9 cellular contexts compared by ENCODE assay signal in genomic region chr1:20152599-20152930, GRCh38. TPM values are rescaled to one million over a fixed set of nuclear protein-coding genes. Genes with fewer than 3 reads are reported as not detected.
DNase-seq lines count a peak whose midpoint lies in the region; ATAC-seq, FAIRE-seq and TF ChIP-seq lines count a peak whose summit lies in the region.
"Had no signal": no experiment of that assay in that cellular context is flagged by ENCODE, and none has a peak within 500 bp of the region (broad histone marks: within the 10 kb centered on the region; RNA-seq: fewer than 3 reads in every experiment).

No MANE protein-coding gene starts in this region.

- H3K36me3 Mint-ChIP-seq in naive thymus-derived CD8-positive, alpha-beta T cell: no peaks in the 10 kb centered on the region

- peak overlapping the region in 6 of 10 donors; percentile 72 to 88 (median 84) for H3K4me3 Mint-ChIP-seq in naive thymus-derived CD8-positive, alpha-beta T cell

- H3K4me3 ChIP-seq in BLaER1: peak overlapping the region; percentile 68
- no peak overlapping the region for H3K4me3 ChIP-seq in K562
- no peak overlapping the region for H3K4me3 ChIP-seq in uterus
- no peak overlapping the region for H3K4me3 ChIP-seq in prostate gland

- no peak for FAIRE-seq in K562 (lab: Jason Lieb, UNC)
- FAIRE-seq: kidney had no signal

- H3K79me2 ChIP-seq in K562 (ENCODE audit: control insufficient read depth, insufficient read depth, low read length): no peaks in the 10 kb centered on the region

- no peak for DNase-seq in K562 (ENCODE audit: extremely low read depth in 1 of 4, low spot score in 3 of 4)
- DNase-seq in naive thymus-derived CD8-positive, alpha-beta T cell: no peak
- DNase-seq in uterus: no peak
- DNase-seq in prostate gland (ENCODE audit: low spot score): no peak

- H3K27ac ChIP-seq in BLaER1 (peak overlapping the region; percentile 78), K562 (ENCODE audit: extremely low read depth, low read depth, low read length) (no peak overlapping the region), uterus (no peak overlapping the region), prostate gland (peak overlapping the region in 1 of 2 donors; percentile 30)

- POLR2A ChIA-PET in K562 (lab: Yijun Ruan, JAX): interaction anchor here (0.6 to 1.2 kb wide), 2 partner anchors 30 to 35 kb away, joined by 3 to 5 read pairs; no protein-coding TSS in a partner anchor
- POLR2A ChIA-PET in naive thymus-derived CD8-positive, alpha-beta T cell (lab: Charles Lee): no interaction called here

- TF ChIP-seq CTCF in K562 (IDR thresholded peaks at IDR 0.05 in 2 of 3, conservative IDR thresholded peaks at IDR 0.05 in 1 of 3; ENCODE audit: insufficient read depth in 2 of 3, low read depth in 1 of 3, low read length in 3 of 3): 0 out of 6 replicates have a peak, but pooled peaks of 1 of the 3 experiments have one; percentile 9
- no peak for TF ChIP-seq CTCF in uterus (IDR thresholded peaks at IDR 0.05)
- peak in 1 of 4 experiments; percentile 9 for TF ChIP-seq CTCF in prostate gland (IDR thresholded peaks at IDR 0.05)

- H3K9me3 ChIP-seq in BLaER1: peaks cover 27% of the 10 kb centered on the region
- no peaks in the 10 kb centered on the region for H3K9me3 ChIP-seq in K562 (replicated peaks; ENCODE audit: control insufficient read depth, insufficient read depth, low read depth, low read length)
- H3K9me3 ChIP-seq in uterus: no peaks in the 10 kb centered on the region
- no peaks in the 10 kb centered on the region for H3K9me3 ChIP-seq in prostate gland

- no TSS peak for BruUV-seq in K562 (replicated peaks; lab: Mats Ljungman, UMichigan)

- peaks cover 68% of the 10 kb centered on the region for H3K4me1 ChIP-seq in BLaER1
- peaks cover 0 to 26% of the 10 kb centered on the region in 2 experiments; a peak in 3 of 5 replicates for H3K4me1 ChIP-seq in K562 (replicated peaks in 1 of 2; ENCODE audit: control insufficient read depth in 2 of 2, insufficient read depth in 2 of 2, low read length in 2 of 2)
- no peaks in the 10 kb centered on the region for H3K4me1 ChIP-seq in uterus
- H3K4me1 ChIP-seq in prostate gland (replicated peaks): no peaks in the 10 kb centered on the region

- H3K4me1 Mint-ChIP-seq in naive thymus-derived CD8-positive, alpha-beta T cell: peaks cover 4 to 19% (median 10%) of the 10 kb centered on the region in 4 donors

- CTCF ChIA-PET in K562 (lab: Yijun Ruan, JAX; ENCODE audit: low intra/inter-chr PET ratio): interaction anchor here (0.5 to 3.0 kb wide), 5 partner anchors 52 to 401 kb away, joined by 3 to 24 read pairs (median 17); no protein-coding TSS in a partner anchor

- TF ChIP-seq POLR2A in K562 (conservative IDR thresholded peaks at IDR 0.05) (no peak), uterus (IDR thresholded peaks at IDR 0.05) (no peak), prostate gland (IDR thresholded peaks at IDR 0.05) (no peak)

- H3K27me3 Mint-ChIP-seq in naive thymus-derived CD8-positive, alpha-beta T cell: peaks cover 0 to 6% (median 0%) of the 10 kb centered on the region in 5 donors

- H3K27ac Mint-ChIP-seq in naive thymus-derived CD8-positive, alpha-beta T cell: peak overlapping the region in 3 of 10 donors; percentile 50 to 64 (median 53)

- no peak for TF ChIP-seq EP300 in K562 (IDR thresholded peaks at IDR 0.05; ENCODE audit: low read length)

- no peaks in the 10 kb centered on the region for H3K36me3 ChIP-seq in BLaER1
- no peaks in the 10 kb centered on the region for H3K36me3 ChIP-seq in K562 (ENCODE audit: control insufficient read depth, insufficient read depth, low read length)
- H3K36me3 ChIP-seq in uterus: no peaks in the 10 kb centered on the region
- H3K36me3 ChIP-seq in prostate gland: no peaks in the 10 kb centered on the region

- ATAC-seq in HG02798 (IDR thresholded peaks at IDR 0.05; ENCODE audit: poor library complexity, unreplicated experiment): peak; percentile 6
- ATAC-seq in K562: no peak
- ATAC-seq in naive thymus-derived CD8-positive, alpha-beta T cell: peak; percentile 5 to 24
- ATAC-seq in HG02938 (IDR thresholded peaks at IDR 0.05; ENCODE audit: unreplicated experiment): no peak
- no peak for ATAC-seq in HG02970 (IDR thresholded peaks at IDR 0.05; ENCODE audit: low FRiP score, unreplicated experiment)

- in situ Hi-C loops in K562 (cut with MboI): loop anchor here (5.0 kb wide), 1 partner anchor 240 kb away; no protein-coding TSS in a partner anchor

- 31% methylated on average over 7 of the region's 7 CpGs for WGBS in K562 (ENCODE audit: insufficient coverage, low coverage, missing lambda C conversion rate)
- WGBS in prostate gland: 61% methylated on average over 7 of the region's 7 CpGs

- H3K9ac ChIP-seq in BLaER1: peak overlapping the region; percentile 74
- peak overlapping the region in 1 of 2 experiments; percentile 82; a peak in 1 of 4 replicates for H3K9ac ChIP-seq in K562 (ENCODE audit: insufficient read depth in 1 of 2, low read depth in 2 of 2, low read length in 2 of 2)

- peaks cover 0 to 6% (median 0%) of the 10 kb centered on the region in 9 donors for H3K9me3 Mint-ChIP-seq in naive thymus-derived CD8-positive, alpha-beta T cell

- H2AFZ ChIP-seq in K562 (ENCODE audit: low read depth, low read length): no peak overlapping the region; the same call in 1 of the 2 replicates

- H3K27me3 ChIP-seq in BLaER1 (no peaks in the 10 kb centered on the region), K562 (ENCODE audit: control insufficient read depth in 2 of 2, insufficient read depth in 2 of 2, low read length in 2 of 2) (peaks cover 0 to 18% of the 10 kb centered on the region in 2 experiments; a peak in 2 of 5 replicates), uterus (no peaks in the 10 kb centered on the region), prostate gland (replicated peaks; ENCODE audit: insufficient read depth) (no peaks in the 10 kb centered on the region)

- intact Hi-C loops in K562 (cut with micrococcal nuclease): loop anchor here (1.0 to 2.0 kb wide), 3 partner anchors 51 to 234 kb away; no protein-coding TSS in a partner anchor
- intact Hi-C loops in uterus (cut with DNase I; ENCODE audit: low total_unique reads): no loop called here
- intact Hi-C loops in prostate gland (cut with DNase I): loop anchor here (5.0 kb wide), 3 partner anchors 50 to 235 kb away; no protein-coding TSS in a partner anchor

- H4K20me1 ChIP-seq in BLaER1 (no peaks in the 10 kb centered on the region), K562 (replicated peaks; ENCODE audit: control insufficient read depth, insufficient read depth, low read length) (no peaks in the 10 kb centered on the region)

- peak overlapping the region; percentile 98 for H3K4me2 ChIP-seq in BLaER1
- H3K4me2 ChIP-seq in K562 (ENCODE audit: insufficient read depth, low read length): no peak overlapping the region

- H3K9me1 ChIP-seq in K562 (ENCODE audit: control insufficient read depth, insufficient read depth, low read length): no peaks in the 10 kb centered on the region

- TF ChIP-seq RAD21 in K562 (CRISPR knock-in tag; conservative IDR thresholded peaks at IDR 0.05 in 1 of 2, IDR thresholded peaks at IDR 0.05 in 1 of 2): no peak

RNA-seq across cellular contexts. Expression of gene PLA2G2F, which starts 13.4 kb away (rescaled TPM):
- total RNA-seq in K562 (2011; cell fraction: chromatin; rRNA removed; ENCODE audit: low replicate concordance): not detected in 2 replicates
- total RNA-seq in K562 (2011; cell fraction: nucleolus; rRNA removed): not detected in 2 replicates
- not detected in 2 replicates for total RNA-seq in K562 (2011; cell fraction: nucleoplasm; rRNA removed)
- total RNA-seq in K562 (2014; rRNA removed): not detected in 2 replicates
- not detected in 2 replicates for total RNA-seq in K562 (2014; rRNA removed; fragmentation: Illumina TruSeq; extraction: Trizol)
- total RNA-seq in K562 (2015; rRNA removed; fragmentation: Illumina TruSeq; extraction: Trizol): not detected in 2 replicates
- not detected in 2 replicates for total RNA-seq in K562 (2021)
- not detected in 2 replicates for polyA plus RNA-seq in K562 (2011; rRNA removed)
- polyA plus RNA-seq in K562 (2011; cell fraction: cytosol; rRNA removed): not detected in 2 replicates
- not detected in 2 replicates for polyA plus RNA-seq in K562 (2011; cell fraction: nucleus; rRNA removed)
- polyA plus RNA-seq in K562 (2012): 0.08 TPM in 1 of 2 replicates, not detected in the other
- polyA plus RNA-seq in K562 (2014; fragmentation: Illumina TruSeq; extraction: Trizol): not detected in 2 replicates
- not detected for polyA plus RNA-seq in K562 (2014; fragmentation: Nextera tagmentation; extraction: Ambion mirVana)
- not detected in 2 replicates for polyA plus RNA-seq in K562 (2014; rRNA removed)
- polyA minus RNA-seq in K562 (2011; rRNA and poly(A)+ RNA removed): not detected in 2 replicates
- polyA minus RNA-seq in K562 (2011; cell fraction: cytosol; rRNA and poly(A)+ RNA removed): not detected in 2 replicates
- not detected in 2 replicates for polyA minus RNA-seq in K562 (2011; cell fraction: nucleus; rRNA and poly(A)+ RNA removed)
- total RNA-seq in naive thymus-derived CD8-positive, alpha-beta T cell: not detected
- not detected for polyA plus RNA-seq in naive thymus-derived CD8-positive, alpha-beta T cell
- total RNA-seq in uterus: under 1 TPM in 1 of 4 donors, not detected in 3; 0.07 TPM
- under 1 TPM; 0.23 TPM for total RNA-seq in prostate gland
- total RNA-seq: kidney had no signal

RNA-seq across cellular contexts. Expression of gene PLA2G2D, which starts 33.2 kb away (rescaled TPM):
- not detected in 2 replicates for total RNA-seq in K562 (2011; cell fraction: chromatin; rRNA removed; ENCODE audit: low replicate concordance)
- total RNA-seq in K562 (2011; cell fraction: nucleolus; rRNA removed): not detected in 2 replicates
- not detected in 2 replicates for total RNA-seq in K562 (2011; cell fraction: nucleoplasm; rRNA removed)
- total RNA-seq in K562 (2014; rRNA removed): not detected in 2 replicates
- total RNA-seq in K562 (2014; rRNA removed; fragmentation: Illumina TruSeq; extraction: Trizol): not detected in 2 replicates
- total RNA-seq in K562 (2015; rRNA removed; fragmentation: Illumina TruSeq; extraction: Trizol): not detected in 2 replicates
- total RNA-seq in K562 (2021): not detected in 2 replicates
- not detected in 2 replicates for polyA plus RNA-seq in K562 (2011; rRNA removed)
- not detected in 2 replicates for polyA plus RNA-seq in K562 (2011; cell fraction: cytosol; rRNA removed)
- polyA plus RNA-seq in K562 (2011; cell fraction: nucleus; rRNA removed): not detected in 2 replicates
- 0.03 and 0.07 TPM in 2 replicates for polyA plus RNA-seq in K562 (2012)
- polyA plus RNA-seq in K562 (2014; fragmentation: Illumina TruSeq; extraction: Trizol): not detected in 2 replicates
- polyA plus RNA-seq in K562 (2014; fragmentation: Nextera tagmentation; extraction: Ambion mirVana): not detected
- not detected in 2 replicates for polyA plus RNA-seq in K562 (2014; rRNA removed)
- not detected in 2 replicates for polyA minus RNA-seq in K562 (2011; rRNA and poly(A)+ RNA removed)
- polyA minus RNA-seq in K562 (2011; cell fraction: cytosol; rRNA and poly(A)+ RNA removed): not detected in 2 replicates
- polyA minus RNA-seq in K562 (2011; cell fraction: nucleus; rRNA and poly(A)+ RNA removed): not detected in 2 replicates
- total RNA-seq in naive thymus-derived CD8-positive, alpha-beta T cell: not detected
- polyA plus RNA-seq in naive thymus-derived CD8-positive, alpha-beta T cell: not detected
- not detected for total RNA-seq in uterus
- not detected for total RNA-seq in prostate gland

RNA-seq across cellular contexts. Expression of gene UBXN10, which starts 33.3 kb away (rescaled TPM):
- 10.5 and 11.6 TPM in 2 replicates for total RNA-seq in K562 (2011; cell fraction: chromatin; rRNA removed; ENCODE audit: low replicate concordance)
- total RNA-seq in K562 (2011; cell fraction: nucleolus; rRNA removed): 7.2 and 9.2 TPM in 2 replicates
- 8.0 and 8.2 TPM in 2 replicates for total RNA-seq in K562 (2011; cell fraction: nucleoplasm; rRNA removed)
- total RNA-seq in K562 (2014; rRNA removed): 11.3 and 12.4 TPM in 2 replicates
- total RNA-seq in K562 (2014; rRNA removed; fragmentation: Illumina TruSeq; extraction: Trizol): 15.8 and 18.7 TPM in 2 replicates
- 12.5 and 13.7 TPM in 2 replicates for total RNA-seq in K562 (2015; rRNA removed; fragmentation: Illumina TruSeq; extraction: Trizol)
- total RNA-seq in K562 (2021): 13.1 and 16.2 TPM in 2 replicates
- polyA plus RNA-seq in K562 (2011; rRNA removed): 4.8 and 10.7 TPM in 2 replicates
- polyA plus RNA-seq in K562 (2011; cell fraction: cytosol; rRNA removed): 4.4 and 8.8 TPM in 2 replicates
- polyA plus RNA-seq in K562 (2011; cell fraction: nucleus; rRNA removed): 5.2 and 10.7 TPM in 2 replicates
- polyA plus RNA-seq in K562 (2012): 16.6 and 26.2 TPM in 2 replicates
- 17.7 and 18.7 TPM in 2 replicates for polyA plus RNA-seq in K562 (2014; fragmentation: Illumina TruSeq; extraction: Trizol)
- polyA plus RNA-seq in K562 (2014; fragmentation: Nextera tagmentation; extraction: Ambion mirVana): 10 to 100 TPM; 12.3 to 13.6 TPM
- polyA plus RNA-seq in K562 (2014; rRNA removed): 10.8 and 11.9 TPM in 2 replicates
- polyA minus RNA-seq in K562 (2011; rRNA and poly(A)+ RNA removed): 7.4 and 13.2 TPM in 2 replicates
- polyA minus RNA-seq in K562 (2011; cell fraction: cytosol; rRNA and poly(A)+ RNA removed): 1.0 and 4.5 TPM in 2 replicates
- 7.7 and 9.2 TPM in 2 replicates for polyA minus RNA-seq in K562 (2011; cell fraction: nucleus; rRNA and poly(A)+ RNA removed)
- total RNA-seq in naive thymus-derived CD8-positive, alpha-beta T cell: not detected
- polyA plus RNA-seq in naive thymus-derived CD8-positive, alpha-beta T cell: under 1 TPM; 0.04 to 0.30 (median 0.07) TPM
- 10 to 100 TPM in 1 of 4 donors, 1 to 10 TPM in 3; 1.2 to 11.3 (median 3.3) TPM for total RNA-seq in uterus
- 10 to 100 TPM in 1 of 2 donors, 1 to 10 TPM in 1; 1.6 to 10.6 TPM for total RNA-seq in prostate gland

RNA-seq across cellular contexts. Expression of gene PLA2G2C, which starts 33.8 kb away (rescaled TPM):
- 0.70 and 0.72 TPM in 2 replicates for total RNA-seq in K562 (2011; cell fraction: chromatin; rRNA removed; ENCODE audit: low replicate concordance)
- total RNA-seq in K562 (2011; cell fraction: nucleolus; rRNA removed): 0.50 and 0.53 TPM in 2 replicates
- 0.95 and 1.5 TPM in 2 replicates for total RNA-seq in K562 (2011; cell fraction: nucleoplasm; rRNA removed)
- 0.08 and 0.18 TPM in 2 replicates for total RNA-seq in K562 (2014; rRNA removed)
- total RNA-seq in K562 (2014; rRNA removed; fragmentation: Illumina TruSeq; extraction: Trizol): 0.06 and 0.15 TPM in 2 replicates
- 0.14 and 0.19 TPM in 2 replicates for total RNA-seq in K562 (2015; rRNA removed; fragmentation: Illumina TruSeq; extraction: Trizol)
- 0.13 and 0.29 TPM in 2 replicates for total RNA-seq in K562 (2021)
- 0.15 and 0.26 TPM in 2 replicates for polyA plus RNA-seq in K562 (2011; rRNA removed)
- 0.12 and 0.98 TPM in 2 replicates for polyA plus RNA-seq in K562 (2011; cell fraction: cytosol; rRNA removed)
- 0.18 and 0.41 TPM in 2 replicates for polyA plus RNA-seq in K562 (2011; cell fraction: nucleus; rRNA removed)
- 0.35 and 1.8 TPM in 2 replicates for polyA plus RNA-seq in K562 (2012)
- 0.14 and 0.49 TPM in 2 replicates for polyA plus RNA-seq in K562 (2014; fragmentation: Illumina TruSeq; extraction: Trizol)
- polyA plus RNA-seq in K562 (2014; fragmentation: Nextera tagmentation; extraction: Ambion mirVana): under 1 TPM; 0.21 to 0.48 TPM
- polyA plus RNA-seq in K562 (2014; rRNA removed): 0.21 and 0.32 TPM in 2 replicates
- polyA minus RNA-seq in K562 (2011; rRNA and poly(A)+ RNA removed): 0.27 and 0.32 TPM in 2 replicates
- polyA minus RNA-seq in K562 (2011; cell fraction: cytosol; rRNA and poly(A)+ RNA removed): not detected in 2 replicates
- polyA minus RNA-seq in K562 (2011; cell fraction: nucleus; rRNA and poly(A)+ RNA removed): 0.11 and 0.13 TPM in 2 replicates
- not detected for total RNA-seq in naive thymus-derived CD8-positive, alpha-beta T cell
- polyA plus RNA-seq in naive thymus-derived CD8-positive, alpha-beta T cell: not detected
- not detected for total RNA-seq in uterus
- total RNA-seq in prostate gland: under 1 TPM in 1 of 2 donors, not detected in 1; 0.23 TPM

Comparison
In these comparisons a context has a peak if more than half of its experiments do, and no peak if none do; other contexts are left out.
1. ATAC-seq: peak in HG02798 (single experiment) and naive thymus-derived CD8-positive, alpha-beta T cell (2 of 2); none in K562 (single experiment), HG02938 (single experiment) and HG02970 (single experiment).